1 cellular context compared by ENCODE assay signal in the genomic region with DNA sequence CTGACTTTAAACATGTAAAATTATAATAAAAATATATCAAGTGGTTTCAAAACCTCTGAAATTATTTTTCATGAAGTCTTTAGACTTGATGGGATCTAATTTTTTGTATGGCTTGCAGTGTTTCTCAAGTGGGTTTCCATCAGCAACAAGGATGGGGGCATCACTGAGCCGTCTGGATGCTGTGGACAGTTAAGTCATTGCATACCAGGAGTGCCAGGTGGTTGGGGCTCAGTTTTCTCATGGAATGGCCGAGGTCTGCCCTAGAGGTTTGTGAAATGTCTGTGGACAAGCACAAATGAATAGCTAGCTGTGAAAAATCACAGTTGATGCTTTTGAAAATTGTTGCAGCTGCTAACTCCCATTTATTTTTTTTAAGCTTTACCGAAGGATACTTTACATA.
TF ChIP-seq lines count a peak whose summit lies in the region.

No MANE protein-coding gene starts in this region.

TF ChIP-seq in WTC11, 78 proteins besides CTCF, POLR2A, EP300 and RAD21 (continued from another document):
- TF ChIP-seq, protein P1, sequence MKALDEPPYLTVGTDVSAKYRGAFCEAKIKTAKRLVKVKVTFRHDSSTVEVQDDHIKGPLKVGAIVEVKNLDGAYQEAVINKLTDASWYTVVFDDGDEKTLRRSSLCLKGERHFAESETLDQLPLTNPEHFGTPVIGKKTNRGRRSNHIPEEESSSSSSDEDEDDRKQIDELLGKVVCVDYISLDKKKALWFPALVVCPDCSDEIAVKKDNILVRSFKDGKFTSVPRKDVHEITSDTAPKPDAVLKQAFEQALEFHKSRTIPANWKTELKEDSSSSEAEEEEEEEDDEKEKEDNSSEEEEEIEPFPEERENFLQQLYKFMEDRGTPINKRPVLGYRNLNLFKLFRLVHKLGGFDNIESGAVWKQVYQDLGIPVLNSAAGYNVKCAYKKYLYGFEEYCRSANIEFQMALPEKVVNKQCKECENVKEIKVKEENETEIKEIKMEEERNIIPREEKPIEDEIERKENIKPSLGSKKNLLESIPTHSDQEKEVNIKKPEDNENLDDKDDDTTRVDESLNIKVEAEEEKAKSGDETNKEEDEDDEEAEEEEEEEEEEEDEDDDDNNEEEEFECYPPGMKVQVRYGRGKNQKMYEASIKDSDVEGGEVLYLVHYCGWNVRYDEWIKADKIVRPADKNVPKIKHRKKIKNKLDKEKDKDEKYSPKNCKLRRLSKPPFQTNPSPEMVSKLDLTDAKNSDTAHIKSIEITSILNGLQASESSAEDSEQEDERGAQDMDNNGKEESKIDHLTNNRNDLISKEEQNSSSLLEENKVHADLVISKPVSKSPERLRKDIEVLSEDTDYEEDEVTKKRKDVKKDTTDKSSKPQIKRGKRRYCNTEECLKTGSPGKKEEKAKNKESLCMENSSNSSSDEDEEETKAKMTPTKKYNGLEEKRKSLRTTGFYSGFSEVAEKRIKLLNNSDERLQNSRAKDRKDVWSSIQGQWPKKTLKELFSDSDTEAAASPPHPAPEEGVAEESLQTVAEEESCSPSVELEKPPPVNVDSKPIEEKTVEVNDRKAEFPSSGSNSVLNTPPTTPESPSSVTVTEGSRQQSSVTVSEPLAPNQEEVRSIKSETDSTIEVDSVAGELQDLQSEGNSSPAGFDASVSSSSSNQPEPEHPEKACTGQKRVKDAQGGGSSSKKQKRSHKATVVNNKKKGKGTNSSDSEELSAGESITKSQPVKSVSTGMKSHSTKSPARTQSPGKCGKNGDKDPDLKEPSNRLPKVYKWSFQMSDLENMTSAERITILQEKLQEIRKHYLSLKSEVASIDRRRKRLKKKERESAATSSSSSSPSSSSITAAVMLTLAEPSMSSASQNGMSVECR (CRISPR knock-in tag; IDR thresholded peaks at IDR 0.05; ENCODE audit: borderline replicate concordance) = no peak
- TF ChIP-seq, protein P2, sequence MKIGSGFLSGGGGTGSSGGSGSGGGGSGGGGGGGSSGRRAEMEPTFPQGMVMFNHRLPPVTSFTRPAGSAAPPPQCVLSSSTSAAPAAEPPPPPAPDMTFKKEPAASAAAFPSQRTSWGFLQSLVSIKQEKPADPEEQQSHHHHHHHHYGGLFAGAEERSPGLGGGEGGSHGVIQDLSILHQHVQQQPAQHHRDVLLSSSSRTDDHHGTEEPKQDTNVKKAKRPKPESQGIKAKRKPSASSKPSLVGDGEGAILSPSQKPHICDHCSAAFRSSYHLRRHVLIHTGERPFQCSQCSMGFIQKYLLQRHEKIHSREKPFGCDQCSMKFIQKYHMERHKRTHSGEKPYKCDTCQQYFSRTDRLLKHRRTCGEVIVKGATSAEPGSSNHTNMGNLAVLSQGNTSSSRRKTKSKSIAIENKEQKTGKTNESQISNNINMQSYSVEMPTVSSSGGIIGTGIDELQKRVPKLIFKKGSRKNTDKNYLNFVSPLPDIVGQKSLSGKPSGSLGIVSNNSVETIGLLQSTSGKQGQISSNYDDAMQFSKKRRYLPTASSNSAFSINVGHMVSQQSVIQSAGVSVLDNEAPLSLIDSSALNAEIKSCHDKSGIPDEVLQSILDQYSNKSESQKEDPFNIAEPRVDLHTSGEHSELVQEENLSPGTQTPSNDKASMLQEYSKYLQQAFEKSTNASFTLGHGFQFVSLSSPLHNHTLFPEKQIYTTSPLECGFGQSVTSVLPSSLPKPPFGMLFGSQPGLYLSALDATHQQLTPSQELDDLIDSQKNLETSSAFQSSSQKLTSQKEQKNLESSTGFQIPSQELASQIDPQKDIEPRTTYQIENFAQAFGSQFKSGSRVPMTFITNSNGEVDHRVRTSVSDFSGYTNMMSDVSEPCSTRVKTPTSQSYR (CRISPR knock-in tag; IDR thresholded peaks at IDR 0.05) = no peak
- TF ChIP-seq FOXP1 (CRISPR knock-in tag; IDR thresholded peaks at IDR 0.05; ENCODE audit: borderline replicate concordance) = no peak
